Comparison of ENCODE assay signal across 1 cellular context in the genomic region with DNA sequence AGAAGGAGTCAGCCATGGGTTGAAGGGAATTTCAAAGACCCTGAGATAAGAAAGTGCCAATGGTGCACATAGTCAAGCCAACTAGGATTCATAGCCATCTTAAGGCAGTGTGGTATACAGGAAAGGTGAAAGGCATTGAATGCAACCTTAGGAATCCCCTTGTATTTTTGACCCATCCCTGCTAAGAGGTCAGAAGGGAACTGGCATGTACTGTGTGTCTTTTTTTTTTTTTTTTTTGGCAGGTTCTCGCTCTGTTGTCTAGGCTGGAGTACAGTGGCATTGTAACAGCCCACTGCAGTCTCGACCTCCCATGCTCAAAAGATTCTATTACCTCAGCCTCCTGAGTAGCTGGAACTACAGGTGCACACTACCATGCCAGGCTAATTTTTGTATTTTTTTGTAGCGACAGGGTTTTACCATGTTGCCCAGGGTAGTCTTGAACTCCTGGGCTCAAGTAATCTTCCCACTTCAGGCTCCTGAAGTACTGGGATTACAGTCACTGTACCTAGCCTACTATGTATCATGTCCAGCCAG.
TF ChIP-seq lines count a peak whose summit lies in the region.

No MANE protein-coding gene starts in this region.

TF ChIP-seq in K562, 482 proteins besides CTCF, POLR2A, EP300 and RAD21 (continued from another document):
- peak in 1 of 2 experiments; percentile 62 for TF ChIP-seq AFF1 (IDR thresholded peaks at IDR 0.05; ENCODE audit: low read depth in 1 of 2, partially characterized antibody in 2 of 2)
- no peak for TF ChIP-seq YY1 (IDR thresholded peaks at IDR 0.05; ENCODE audit: borderline replicate concordance in 1 of 3, control insufficient read depth in 1 of 3, extremely low read depth in 1 of 3, insufficient read depth in 3 of 3, insufficient read length in 1 of 3, insufficient replicate concordance in 2 of 3, low read depth in 1 of 3, low read length in 2 of 3)
- TF ChIP-seq FUS (optimal IDR thresholded peaks at IDR 0.05; ENCODE audit: low read depth, low read length): no peak
- peak; percentile 5; the same call in 1 of the 2 replicates for TF ChIP-seq TEAD2 (tag; IDR thresholded peaks at IDR 0.05)
- 0 out of 2 replicates have a peak, but pooled peaks have one; percentile 10 for TF ChIP-seq ZBTB26 (CRISPR knock-in tag; IDR thresholded peaks at IDR 0.05)
- no peak for TF ChIP-seq HLTF (IDR thresholded peaks at IDR 0.05)
- TF ChIP-seq ZNF384 (IDR thresholded peaks at IDR 0.05; ENCODE audit: low read depth, low read length): 0 out of 2 replicates have a peak, but pooled peaks have one; percentile 51
- no peak for TF ChIP-seq CBX5 (IDR thresholded peaks at IDR 0.05; ENCODE audit: borderline replicate concordance, low read depth)
- no peak for TF ChIP-seq ZNF583 (CRISPR knock-in tag; IDR thresholded peaks at IDR 0.05)
- no peak for TF ChIP-seq ESRRB (CRISPR knock-in tag; IDR thresholded peaks at IDR 0.05; ENCODE audit: borderline replicate concordance)
- TF ChIP-seq BRCA1 (IDR thresholded peaks at IDR 0.05): no peak
- no peak for TF ChIP-seq BRCA1 (CRISPR knock-in tag; IDR thresholded peaks at IDR 0.05)
- no peak for TF ChIP-seq GTF2B (IDR thresholded peaks at IDR 0.05; ENCODE audit: extremely low read depth, insufficient read length)
- TF ChIP-seq HCFC1 (IDR thresholded peaks at IDR 0.05; ENCODE audit: low read depth, low read length): no peak
- TF ChIP-seq OTX1 (CRISPR knock-in tag; IDR thresholded peaks at IDR 0.05): peak; percentile 42; the same call in 1 of the 2 replicates
- no peak for TF ChIP-seq SMARCA5 (IDR thresholded peaks at IDR 0.05)
- 0 out of 4 replicates have a peak, but pooled peaks of 1 of the 2 experiments have one; percentile 18 for TF ChIP-seq ZNF639 (CRISPR knock-in tag; conservative IDR thresholded peaks at IDR 0.05 in 1 of 2, IDR thresholded peaks at IDR 0.05 in 1 of 2)
- TF ChIP-seq, protein P1, sequence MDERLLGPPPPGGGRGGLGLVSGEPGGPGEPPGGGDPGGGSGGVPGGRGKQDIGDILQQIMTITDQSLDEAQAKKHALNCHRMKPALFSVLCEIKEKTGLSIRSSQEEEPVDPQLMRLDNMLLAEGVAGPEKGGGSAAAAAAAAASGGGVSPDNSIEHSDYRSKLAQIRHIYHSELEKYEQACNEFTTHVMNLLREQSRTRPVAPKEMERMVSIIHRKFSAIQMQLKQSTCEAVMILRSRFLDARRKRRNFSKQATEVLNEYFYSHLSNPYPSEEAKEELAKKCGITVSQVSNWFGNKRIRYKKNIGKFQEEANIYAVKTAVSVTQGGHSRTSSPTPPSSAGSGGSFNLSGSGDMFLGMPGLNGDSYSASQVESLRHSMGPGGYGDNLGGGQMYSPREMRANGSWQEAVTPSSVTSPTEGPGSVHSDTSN (CRISPR knock-in tag; IDR thresholded peaks at IDR 0.05; ENCODE audit: low read depth): no peak
- TF ChIP-seq, protein P1 (tag; conservative IDR thresholded peaks at IDR 0.05; ENCODE audit: low read depth): no peak
- TF ChIP-seq XRCC3 (IDR thresholded peaks at IDR 0.05): no peak
- TF ChIP-seq IFI16 (CRISPR knock-in tag; IDR thresholded peaks at IDR 0.05): no peak
- TF ChIP-seq BRD4 (IDR thresholded peaks at IDR 0.05): no peak
- TF ChIP-seq ZNF311 (CRISPR knock-in tag; IDR thresholded peaks at IDR 0.05): no peak
- TF ChIP-seq ZHX1 (conservative IDR thresholded peaks at IDR 0.05; ENCODE audit: low read length): no peak
- TF ChIP-seq FOXK1 (CRISPR knock-in tag; IDR thresholded peaks at IDR 0.05; ENCODE audit: borderline replicate concordance): no peak
- TF ChIP-seq, protein P2, sequence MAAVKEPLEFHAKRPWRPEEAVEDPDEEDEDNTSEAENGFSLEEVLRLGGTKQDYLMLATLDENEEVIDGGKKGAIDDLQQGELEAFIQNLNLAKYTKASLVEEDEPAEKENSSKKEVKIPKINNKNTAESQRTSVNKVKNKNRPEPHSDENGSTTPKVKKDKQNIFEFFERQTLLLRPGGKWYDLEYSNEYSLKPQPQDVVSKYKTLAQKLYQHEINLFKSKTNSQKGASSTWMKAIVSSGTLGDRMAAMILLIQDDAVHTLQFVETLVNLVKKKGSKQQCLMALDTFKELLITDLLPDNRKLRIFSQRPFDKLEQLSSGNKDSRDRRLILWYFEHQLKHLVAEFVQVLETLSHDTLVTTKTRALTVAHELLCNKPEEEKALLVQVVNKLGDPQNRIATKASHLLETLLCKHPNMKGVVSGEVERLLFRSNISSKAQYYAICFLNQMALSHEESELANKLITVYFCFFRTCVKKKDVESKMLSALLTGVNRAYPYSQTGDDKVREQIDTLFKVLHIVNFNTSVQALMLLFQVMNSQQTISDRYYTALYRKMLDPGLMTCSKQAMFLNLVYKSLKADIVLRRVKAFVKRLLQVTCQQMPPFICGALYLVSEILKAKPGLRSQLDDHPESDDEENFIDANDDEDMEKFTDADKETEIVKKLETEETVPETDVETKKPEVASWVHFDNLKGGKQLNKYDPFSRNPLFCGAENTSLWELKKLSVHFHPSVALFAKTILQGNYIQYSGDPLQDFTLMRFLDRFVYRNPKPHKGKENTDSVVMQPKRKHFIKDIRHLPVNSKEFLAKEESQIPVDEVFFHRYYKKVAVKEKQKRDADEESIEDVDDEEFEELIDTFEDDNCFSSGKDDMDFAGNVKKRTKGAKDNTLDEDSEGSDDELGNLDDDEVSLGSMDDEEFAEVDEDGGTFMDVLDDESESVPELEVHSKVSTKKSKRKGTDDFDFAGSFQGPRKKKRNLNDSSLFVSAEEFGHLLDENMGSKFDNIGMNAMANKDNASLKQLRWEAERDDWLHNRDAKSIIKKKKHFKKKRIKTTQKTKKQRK (IDR thresholded peaks at IDR 0.05; ENCODE audit: borderline replicate concordance, low read depth, low read length): no peak
- TF ChIP-seq TSC22D4 (tag; IDR thresholded peaks at IDR 0.05): no peak
- TF ChIP-seq POLR3A (IDR thresholded peaks at IDR 0.05; ENCODE audit: borderline replicate concordance, extremely low read depth, insufficient read depth, insufficient read length): no peak
